Comparison of ENCODE assay signal across 22 cellular contexts in genomic region chr2:225993430-225993829, GRCh38.
A peak's percentile ranks its signal among the peaks of the same experiment; 100 is the strongest.
DNase-seq lines count a peak whose midpoint lies in the region; ATAC-seq, FAIRE-seq and TF ChIP-seq lines count a peak whose summit lies in the region.
"Had no signal": no experiment of that assay in that cellular context is flagged by ENCODE, and none has a peak within 500 bp of the region (broad histone marks: within the 10 kb centered on the region; RNA-seq: fewer than 3 reads in every experiment).

No MANE protein-coding gene starts in this region.

- CTCF ChIA-PET in endothelial cell of umbilical vein (lab: Charles Lee), result no interaction called here

- H2AFZ ChIP-seq in endothelial cell of umbilical vein (ENCODE audit: low read depth, low read length), result no peak overlapping the region

- no peak overlapping the region for H3K27ac ChIP-seq in endothelial cell of umbilical vein (ENCODE audit: insufficient read depth, low read depth, low read length)
- H3K27ac ChIP-seq: BLaER1, ovary, spleen, testis, WERI-Rb-1 had no signal

- no peak for TF ChIP-seq CTCF in endothelial cell of umbilical vein (IDR thresholded peaks at IDR 0.05; ENCODE audit: extremely low read depth in 1 of 2, insufficient read depth in 1 of 2, low read depth in 1 of 2, low read length in 2 of 2)

- H4K20me1 ChIP-seq in endothelial cell of umbilical vein (replicated peaks; ENCODE audit: control insufficient read depth, extremely low read depth, insufficient read depth, low read length), result no peaks in the 10 kb centered on the region
- H4K20me1 ChIP-seq: BLaER1 had no signal

- no peaks in the 10 kb centered on the region for H3K9me1 ChIP-seq in endothelial cell of umbilical vein (replicated peaks; ENCODE audit: control insufficient read depth, extremely low read depth, insufficient read depth, low read length)

- H3K27me3 ChIP-seq in endothelial cell of umbilical vein (ENCODE audit: control insufficient read depth in 2 of 2, insufficient read depth in 2 of 2, low read length in 2 of 2), result no peaks in the 10 kb centered on the region
- H3K27me3 ChIP-seq: BLaER1, ovary, spleen, testis had no signal

- H3K9ac ChIP-seq in endothelial cell of umbilical vein (replicated peaks; ENCODE audit: extremely low read depth, insufficient read depth, low read length), result no peak overlapping the region
- H3K9ac ChIP-seq: BLaER1 had no signal

- TF ChIP-seq POLR2A in endothelial cell of umbilical vein (IDR thresholded peaks at IDR 0.05; ENCODE audit: low read depth, low read length), result no peak

- H3K9me3 ChIP-seq in endothelial cell of umbilical vein (replicated peaks; ENCODE audit: control insufficient read depth, insufficient read depth, low read length), result no peaks in the 10 kb centered on the region
- H3K9me3 ChIP-seq: BLaER1, ovary, spleen, testis had no signal

- ATAC-seq in Right ventricle myocardium superior (ENCODE audit: poor library complexity), result no peak
- no peak for ATAC-seq in HG03108 (IDR thresholded peaks at IDR 0.05; ENCODE audit: unreplicated experiment)
- ATAC-seq: GM12878, natural killer cell had no signal

- intact Hi-C loops in endothelial cell of umbilical vein (cut with micrococcal nuclease), result no loop called here
- intact Hi-C loops in Right ventricle myocardium superior (cut with DNase I), result no loop called here

- no peak for FAIRE-seq in endothelial cell of umbilical vein (lab: Jason Lieb, UNC)
- FAIRE-seq: GM12878 had no signal

- no peak overlapping the region for H3K4me3 ChIP-seq in endothelial cell of umbilical vein (replicated peaks in 1 of 3; ENCODE audit: insufficient read depth in 1 of 3, low read depth in 1 of 3, low read length in 3 of 3)
- H3K4me3 ChIP-seq: BLaER1, GM12878, ovary, spleen, testis had no signal

- H3K4me2 ChIP-seq in endothelial cell of umbilical vein (ENCODE audit: insufficient read depth, low read length), result no peak overlapping the region
- H3K4me2 ChIP-seq: BLaER1 had no signal

- dilution Hi-C loops in endothelial cell of umbilical vein (cut with MboI; ENCODE audit: extremely low pct_ligation_motif_present, low sequenced_read_pairs), result no loop called here

- no TSS peak for BruUV-seq in endothelial cell of umbilical vein (replicated peaks; lab: Mats Ljungman, UMichigan)

- no peaks in the 10 kb centered on the region for H3K4me1 ChIP-seq in endothelial cell of umbilical vein (ENCODE audit: control insufficient read depth, extremely low read depth, insufficient read depth, low read length)
- H3K4me1 ChIP-seq: BLaER1, spleen, testis had no signal

- POLR2A ChIA-PET in endothelial cell of umbilical vein (lab: Charles Lee), result no interaction called here

- no peaks in the 10 kb centered on the region for H3K36me3 ChIP-seq in endothelial cell of umbilical vein (ENCODE audit: control insufficient read depth in 2 of 2, extremely low read depth in 1 of 2, insufficient read depth in 2 of 2, low read length in 2 of 2)
- H3K36me3 ChIP-seq: BLaER1, ovary, spleen, WERI-Rb-1 had no signal

- H3K79me2 ChIP-seq in endothelial cell of umbilical vein (ENCODE audit: control insufficient read depth, insufficient read depth, low read length), result no peaks in the 10 kb centered on the region

- DNase-seq in EL (peak; percentile 56), NCI-H226 (peak; percentile 61), endothelial cell of umbilical vein (ENCODE audit: low read depth, low spot score) (no peak), kidney tubule cell (ENCODE audit: low spot score) (peak; percentile 63), Right ventricle myocardium superior (no peak)
- DNase-seq in effector CD8-positive, alpha-beta T cell (lab: John Stamatoyannopoulos, UW), result no peak
- DNase-seq in activated CD8-positive, alpha-beta memory T cell treated with anti-CD3 and anti-CD28 coated beads, Interleukin-2, amount 50 U/mL, for 48 hours, result no peak
- DNase-seq: activated CD4-positive, alpha-beta T cell treated with anti-CD3 and anti-CD28 coated beads, Interleukin-2, amount 10 ng/mL, durations not matched to agents 24 days and 14 days; activated naive CD4-positive, alpha-beta T cell treated with anti-CD3 and anti-CD28 coated beads, Interleukin-2, amount 50 U/mL, for 16 hours; natural killer cell; NCI-H1048; NCI-H187; NCI-H82; ovary; spleen; stimulated activated CD4-positive, alpha-beta T cell treated with anti-CD3 and anti-CD28 coated beads, Interleukin-4, amount 100 ng/mL, for 24 hours; stimulated activated naive CD4-positive, alpha-beta T cell; testis; WERI-Rb-1 had no signal

TF ChIP-seq in endothelial cell of umbilical vein, 7 proteins besides CTCF, POLR2A, EP300 and RAD21:
- TF ChIP-seq FOS (IDR thresholded peaks at IDR 0.05; ENCODE audit: borderline replicate concordance, insufficient read depth, low read length) (peak; percentile 77), GATA2 (IDR thresholded peaks at IDR 0.05; ENCODE audit: insufficient read depth, insufficient read length, low read depth, low read length) (peak; percentile 80), MYC (IDR thresholded peaks at IDR 0.05; ENCODE audit: low read depth, low read length) (no peak), JUN (IDR thresholded peaks at IDR 0.05; ENCODE audit: borderline replicate concordance, insufficient read depth, insufficient read length, low read depth) (no peak)
TF ChIP-seq in endothelial cell of umbilical vein: peak in this region for 2.

Comparison
In these comparisons a context has a peak if more than half of its experiments do, and no peak if none do; other contexts are left out.
1. DNase-seq: peak in EL (single experiment), NCI-H226 (single experiment) and kidney tubule cell (single experiment); none in endothelial cell of umbilical vein (single experiment), Right ventricle myocardium superior (single experiment), effector CD8-positive, alpha-beta T cell (single experiment) and activated CD8-positive, alpha-beta memory T cell treated with anti-CD3 and anti-CD28 coated beads, Interleukin-2, amount 50 U/mL, for 48 hours (single experiment).